12 cellular contexts compared by ENCODE assay signal in the genomic region with DNA sequence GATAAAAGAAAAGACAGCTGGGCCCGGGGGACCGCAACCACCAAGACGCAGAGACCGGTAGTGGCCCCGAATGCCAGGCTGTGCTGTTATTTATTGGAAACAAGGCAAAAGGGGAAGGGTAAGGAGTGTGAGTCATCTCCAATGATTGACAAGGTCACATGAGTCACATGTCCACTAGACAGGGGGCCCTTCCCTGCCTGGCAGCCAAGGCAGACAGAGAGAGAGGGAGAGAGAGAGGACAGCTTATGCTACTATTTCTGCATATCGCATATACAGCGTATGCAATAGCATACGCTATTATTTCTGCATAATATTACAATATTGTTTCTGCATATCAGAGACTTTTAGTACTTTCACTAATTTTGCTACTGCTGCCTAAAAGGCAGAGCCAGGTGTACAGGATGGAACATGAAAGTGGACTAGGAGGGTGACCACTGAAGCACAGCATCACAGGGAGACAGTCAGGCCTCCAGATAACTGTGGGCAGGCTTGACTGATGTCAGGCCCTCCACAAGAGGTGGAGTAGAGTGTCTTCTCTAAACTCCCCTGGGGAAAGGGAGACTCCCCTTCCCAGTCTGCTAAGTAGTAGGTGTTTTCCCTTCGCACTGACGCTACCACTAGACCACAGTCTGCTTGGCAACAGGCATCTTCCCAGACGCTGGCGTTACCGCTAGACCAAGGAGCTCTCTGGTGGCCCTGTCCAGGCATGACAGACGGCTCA. TPM values are rescaled to one million over a fixed set of nuclear protein-coding genes. Genes with fewer than 3 reads are reported as not detected.
A peak's percentile ranks its signal among the peaks of the same experiment; 100 is the strongest.
DNase-seq lines count a peak whose midpoint lies in the region; FAIRE-seq and TF ChIP-seq lines count a peak whose summit lies in the region.
"Had no signal": no experiment of that assay in that cellular context is flagged by ENCODE, and none has a peak within 500 bp of the region (broad histone marks: within the 10 kb centered on the region; RNA-seq: fewer than 3 reads in every experiment).

No MANE protein-coding gene starts in this region.

- no peak overlapping the region for H3K4me3 ChIP-seq in endodermal cell (ENCODE audit: low read length)
- H3K4me3 ChIP-seq: breast epithelium, PC-9 had no signal

- H3K27me3 Mint-ChIP-seq in CD14-positive monocyte (ENCODE audit: low read depth in 3 of 3) (peaks cover 0 to 3% (median 0%) of the 10 kb centered on the region in 3 donors), endodermal cell (ENCODE audit: insufficient read depth) (no peaks in the 10 kb centered on the region), immature natural killer cell (ENCODE audit: low read depth in 3 of 3) (no peaks in the 10 kb centered on the region)

- no peak for TF ChIP-seq RAD21 in Ishikawa (IDR thresholded peaks at IDR 0.05; ENCODE audit: low read depth)

- peak overlapping the region; percentile 58 for H3K27ac ChIP-seq in endodermal cell (ENCODE audit: low read depth, low read length)
- H3K27ac ChIP-seq: breast epithelium, PC-9 had no signal

- H3K27ac Mint-ChIP-seq in CD14-positive monocyte (peak overlapping the region in 1 of 7 donors; percentile 72), endodermal cell (no peak overlapping the region), immature natural killer cell (peak overlapping the region in 3 of 6 donors; percentile 22 to 71 (median 52))

- H3K36me3 Mint-ChIP-seq in CD14-positive monocyte (peaks cover 5 to 7% of the 10 kb centered on the region in 2 donors), endodermal cell (ENCODE audit: low read depth) (peaks cover 6% of the 10 kb centered on the region), immature natural killer cell (peaks cover 0 to 7% (median 0%) of the 10 kb centered on the region in 3 donors)

- no peaks in the 10 kb centered on the region for H3K36me3 ChIP-seq in endodermal cell (ENCODE audit: control insufficient read depth, insufficient read depth, low read length)
- H3K36me3 ChIP-seq: breast epithelium had no signal

- 71 to 95% methylated on average over 11 to 14 of the region's 14 CpGs for WGBS in endodermal cell (ENCODE audit: insufficient coverage in 1 of 2, insufficient read length in 1 of 2), 2 experiments

- H3K4me3 Mint-ChIP-seq in CD14-positive monocyte: no peak overlapping the region
- H3K4me3 Mint-ChIP-seq in endodermal cell: no peak overlapping the region
- H3K4me3 Mint-ChIP-seq in immature natural killer cell: no peak overlapping the region

- DNase-seq in CD14-positive monocyte (ENCODE audit: low spot score): peak; percentile 46
- no peak for DNase-seq in GM18507 (ENCODE audit: extremely low spot score, insufficient read length, low read depth)
- DNase-seq in endodermal cell: no peak
- DNase-seq in NCI-H146 treated with DMSO at 0.1 percent for 48 hours (lab: John Stamatoyannopoulos, UW; ENCODE audit: unreplicated experiment): no peak
- no peak for DNase-seq in NCI-H748 (lab: John Stamatoyannopoulos, UW; ENCODE audit: unreplicated experiment)
- no peak for DNase-seq in immature natural killer cell
- no peak for DNase-seq in GOT3 (lab: John Stamatoyannopoulos, UW)
- DNase-seq: DND-41, NCI-H1092, PC-9 had no signal

- TF ChIP-seq CTCF in CD14-positive monocyte (IDR thresholded peaks at IDR 0.05) (no peak), endodermal cell (conservative IDR thresholded peaks at IDR 0.05) (no peak)

- TF ChIP-seq EP300 in Ishikawa (IDR thresholded peaks at IDR 0.05; ENCODE audit: borderline replicate concordance): no peak

- FAIRE-seq in GM18507 (lab: Jason Lieb, UNC): peak; percentile 93

- H3K9ac ChIP-seq in endodermal cell (ENCODE audit: extremely low read depth, low read length, poor library complexity, severe bottlenecking): no peak overlapping the region

- peaks cover 7% of the 10 kb centered on the region for H3K4me1 ChIP-seq in endodermal cell (ENCODE audit: control insufficient read depth, insufficient read depth, low read length)
- H3K4me1 ChIP-seq: breast epithelium had no signal

- H3K4me1 Mint-ChIP-seq in CD14-positive monocyte (peaks cover 29% of the 10 kb centered on the region), endodermal cell (peaks cover 20% of the 10 kb centered on the region), immature natural killer cell (peaks cover 34 to 61% of the 10 kb centered on the region in 2 donors)

- no peaks in the 10 kb centered on the region for H3K9me3 ChIP-seq in endodermal cell (ENCODE audit: control insufficient read depth, low read length)

- H3K27me3 ChIP-seq in endodermal cell (ENCODE audit: control insufficient read depth, insufficient read depth, low read length, poor library complexity, severe bottlenecking): no peaks in the 10 kb centered on the region
- H3K27me3 ChIP-seq: breast epithelium had no signal

- intact Hi-C loops in CD14-positive monocyte (cut with micrococcal nuclease): no loop called here

- H3K9me3 Mint-ChIP-seq in CD14-positive monocyte: peaks cover 2 to 11% (median 7%) of the 10 kb centered on the region in 7 donors
- no peaks in the 10 kb centered on the region for H3K9me3 Mint-ChIP-seq in endodermal cell
- peaks cover 0 to 2% (median 0%) of the 10 kb centered on the region in 6 donors for H3K9me3 Mint-ChIP-seq in immature natural killer cell

TF ChIP-seq in Ishikawa, 13 proteins besides CTCF, POLR2A, EP300 and RAD21:
- TF ChIP-seq TAF1 (IDR thresholded peaks at IDR 0.05; ENCODE audit: low read depth): no peak
- TF ChIP-seq, protein P1, sequence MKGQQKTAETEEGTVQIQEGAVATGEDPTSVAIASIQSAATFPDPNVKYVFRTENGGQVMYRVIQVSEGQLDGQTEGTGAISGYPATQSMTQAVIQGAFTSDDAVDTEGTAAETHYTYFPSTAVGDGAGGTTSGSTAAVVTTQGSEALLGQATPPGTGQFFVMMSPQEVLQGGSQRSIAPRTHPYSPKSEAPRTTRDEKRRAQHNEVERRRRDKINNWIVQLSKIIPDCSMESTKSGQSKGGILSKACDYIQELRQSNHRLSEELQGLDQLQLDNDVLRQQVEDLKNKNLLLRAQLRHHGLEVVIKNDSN (IDR thresholded peaks at IDR 0.05): peak; percentile 69

RNA-seq across cellular contexts. Expression of gene RFX3, which starts 50.3 kb away (rescaled TPM):
- polyA plus RNA-seq in CD14-positive monocyte (1 to 10 TPM; 1.7 to 3.2 TPM), immature natural killer cell (1 to 10 TPM; 4.5 to 6.5 (median 4.5) TPM)
- total RNA-seq in endodermal cell: 10 to 100 TPM; 27.5 to 28.2 TPM
- 29.5 TPM for polyA plus RNA-seq in endodermal cell (2013, experiment 1 of 2)
- 30.1 TPM for polyA plus RNA-seq in endodermal cell (2013, experiment 2 of 2)
